In genomic region chr11:68936676-68937620, GRCh38 we compare ENCODE assay signal across 26 cellular contexts. TPM values are rescaled to one million over a fixed set of nuclear protein-coding genes. Genes with fewer than 3 reads are reported as not detected.
"Had no signal": no experiment of that assay in that cellular context is flagged by ENCODE, and none has a peak within 500 bp of the region (broad histone marks: within the 10 kb centered on the region; RNA-seq: fewer than 3 reads in every experiment).

No MANE protein-coding gene starts in this region.

- H3K27me3 Mint-ChIP-seq: central memory CD8-positive, alpha-beta T cell; type B pancreatic cell had no signal

- ATAC-seq: esophagus mucosa, gastrocnemius medialis, left lobe of liver, mucosa of descending colon, right lobe of liver had no signal

- H3K27me3 ChIP-seq: gastrocnemius medialis, right lobe of liver, suprapubic skin, thyroid gland, uterus had no signal

- H3K27ac Mint-ChIP-seq: nephron, type B pancreatic cell had no signal

- H3K36me3 ChIP-seq: uterus had no signal

- H3K9me3 ChIP-seq: gastrocnemius medialis, mucosa of descending colon, prostate gland, right lobe of liver, suprapubic skin, thyroid gland, uterus had no signal

- DNase-seq: effector memory CD4-positive, alpha-beta T cell; gastrocnemius medialis; glutamatergic neuron; immature natural killer cell; kidney glomerular epithelial cell; mucosa of descending colon; occipital lobe; retina; stimulated activated CD4-positive, alpha-beta T cell treated with anti-CD3 and anti-CD28 coated beads, Interleukin-2, amount 100 ng/mL, for 24 hours; stimulated activated CD4-positive, alpha-beta T cell treated with anti-CD3 and anti-CD28 coated beads, Interleukin-4, amount 100 ng/mL, for 4 hours; stimulated activated naive CD4-positive, alpha-beta T cell treated with Interleukin-2 at 50 U/mL for 16 hours; thyroid gland; uterus had no signal

- H3K4me3 Mint-ChIP-seq: central memory CD8-positive, alpha-beta T cell; immature natural killer cell; nephron; type B pancreatic cell had no signal

- H3K4me3 ChIP-seq: gastrocnemius medialis, mucosa of descending colon, prostate gland, right lobe of liver, suprapubic skin, thyroid gland, uterus had no signal

- H3K4me1 Mint-ChIP-seq: central memory CD8-positive, alpha-beta T cell; nephron had no signal

- H3K27ac ChIP-seq: gastrocnemius medialis, parathyroid adenoma, prostate gland, right lobe of liver, suprapubic skin, thyroid gland, uterus had no signal

- H3K4me1 ChIP-seq: gastrocnemius medialis, parathyroid adenoma, prostate gland, right lobe of liver, suprapubic skin, thyroid gland, uterus had no signal

- H3K9me3 Mint-ChIP-seq: central memory CD8-positive, alpha-beta T cell; immature natural killer cell; nephron; type B pancreatic cell had no signal

RNA-seq across cellular contexts. Expression of gene MRGPRD, which starts 43.8 kb away (rescaled TPM):
- total RNA-seq: esophagus mucosa, fibroblast of villous mesenchyme, gastrocnemius medialis, left lobe of liver, lower leg skin, myocyte, occipital lobe, prostate gland, right lobe of liver, skeletal muscle tissue, suprapubic skin, thyroid gland had no signal
- polyA plus RNA-seq: immature natural killer cell had no signal
